1 cellular context compared by ENCODE assay signal in genomic region chr6:14709066-14709670, GRCh38.
TF ChIP-seq lines count a peak whose summit lies in the region.

No MANE protein-coding gene starts in this region.

TF ChIP-seq in K562, 482 proteins besides CTCF, POLR2A, EP300 and RAD21 (continued from another document and continues in another):
- TF ChIP-seq MBD1 (CRISPR knock-in tag; IDR thresholded peaks at IDR 0.05) (no peak), ZNF354B (CRISPR knock-in tag; IDR thresholded peaks at IDR 0.05) (no peak), MEIS2 (IDR thresholded peaks at IDR 0.05; ENCODE audit: partially characterized antibody) (no peak), TGIF2 (CRISPR knock-in tag; IDR thresholded peaks at IDR 0.05) (no peak), NR2C1 (IDR thresholded peaks at IDR 0.05) (no peak), NR2C1 (tag; IDR thresholded peaks at IDR 0.05) (no peak), L3MBTL2 (IDR thresholded peaks at IDR 0.05) (peak; percentile 53; the same call in 1 of the 2 replicates), BACH1 (tag; IDR thresholded peaks at IDR 0.05) (0 out of 2 replicates have a peak, but pooled peaks have one; percentile 12), TFE3 (CRISPR knock-in tag; IDR thresholded peaks at IDR 0.05) (no peak), RNF2 (IDR thresholded peaks at IDR 0.05) (no peak), REST (CRISPR knock-in tag; IDR thresholded peaks at IDR 0.05; ENCODE audit: low read depth) (no peak), NBN (IDR thresholded peaks at IDR 0.05; ENCODE audit: low read depth) (no peak), MCM7 (IDR thresholded peaks at IDR 0.05) (no peak), DPF2 (IDR thresholded peaks at IDR 0.05) (0 out of 2 replicates have a peak, but pooled peaks have one; percentile 63), THRA (IDR thresholded peaks at IDR 0.05) (no peak), WHSC1 (IDR thresholded peaks at IDR 0.05; ENCODE audit: low read length) (no peak), ATF3 (IDR thresholded peaks at IDR 0.05) (no peak), ATF3 (CRISPR knock-in tag; conservative IDR thresholded peaks at IDR 0.05) (no peak), JUN (IDR thresholded peaks at IDR 0.05; ENCODE audit: borderline replicate concordance, low read depth, low read length) (no peak), JUN (CRISPR knock-in tag; IDR thresholded peaks at IDR 0.05; ENCODE audit: borderline replicate concordance) (no peak), FOXK2 (conservative IDR thresholded peaks at IDR 0.05 in 1 of 2, IDR thresholded peaks at IDR 0.05 in 1 of 2; ENCODE audit: low read depth in 2 of 2) (no peak), EWSR1 (IDR thresholded peaks at IDR 0.05; ENCODE audit: borderline replicate concordance, low read depth, partially characterized antibody) (no peak), ZEB2 (IDR thresholded peaks at IDR 0.05) (no peak; the same call in 1 of the 2 replicates), ARID1B (IDR thresholded peaks at IDR 0.05) (peak; percentile 67), ZBTB12 (CRISPR knock-in tag; IDR thresholded peaks at IDR 0.05) (no peak), MTA2 (IDR thresholded peaks at IDR 0.05; ENCODE audit: low read depth) (no peak), FOXA3 (CRISPR knock-in tag; conservative IDR thresholded peaks at IDR 0.05 in 1 of 2, IDR thresholded peaks at IDR 0.05 in 1 of 2) (no peak), ZNF217 (CRISPR knock-in tag; IDR thresholded peaks at IDR 0.05) (no peak), ZNF324 (CRISPR knock-in tag; IDR thresholded peaks at IDR 0.05) (no peak), PTRF (tag; IDR thresholded peaks at IDR 0.05) (peak; percentile 16; the same call in 1 of the 2 replicates), ZNF696 (CRISPR knock-in tag; conservative IDR thresholded peaks at IDR 0.05) (no peak), TFAM (CRISPR knock-in tag; conservative IDR thresholded peaks at IDR 0.05) (no peak), HCFC1 (IDR thresholded peaks at IDR 0.05; ENCODE audit: low read depth, low read length) (no peak), ZBTB5 (IDR thresholded peaks at IDR 0.05) (no peak), SIX5 (IDR thresholded peaks at IDR 0.05; ENCODE audit: borderline replicate concordance in 1 of 2, insufficient read depth in 1 of 2, low read depth in 1 of 2, low read length in 2 of 2) (no peak), LCOR (CRISPR knock-in tag; IDR thresholded peaks at IDR 0.05) (no peak), EHMT2 (IDR thresholded peaks at IDR 0.05) (no peak), ZNF408 (CRISPR knock-in tag; IDR thresholded peaks at IDR 0.05; ENCODE audit: low read depth) (no peak), GATAD2A (IDR thresholded peaks at IDR 0.05) (no peak), TCFL5 (CRISPR knock-in tag; conservative IDR thresholded peaks at IDR 0.05) (no peak), ZNF766 (CRISPR knock-in tag; conservative IDR thresholded peaks at IDR 0.05) (peak; percentile 58; the same call in 1 of the 2 replicates), SAFB2 (IDR thresholded peaks at IDR 0.05; ENCODE audit: borderline replicate concordance, low read depth, low read length, severe bottlenecking) (no peak), U2AF2 (optimal IDR thresholded peaks at IDR 0.05; ENCODE audit: low read depth, low read length) (no peak), CC2D1A (IDR thresholded peaks at IDR 0.05) (no peak), ZNF740 (CRISPR knock-in tag; IDR thresholded peaks at IDR 0.05) (no peak), ZNF740 (tag; IDR thresholded peaks at IDR 0.05) (0 out of 4 replicates have a peak, but pooled peaks of 1 of the 2 experiments have one; percentile 20), PCBP1 (IDR thresholded peaks at IDR 0.05; ENCODE audit: low read depth, low read length, poor library complexity, severe bottlenecking) (no peak), NELFE (IDR thresholded peaks at IDR 0.05; ENCODE audit: insufficient read depth, insufficient read length) (no peak), SMC3 (conservative IDR thresholded peaks at IDR 0.05; ENCODE audit: insufficient read depth, low read depth, low read length) (no peak), CREB5 (CRISPR knock-in tag; IDR thresholded peaks at IDR 0.05) (no peak), ILK (tag; IDR thresholded peaks at IDR 0.05; ENCODE audit: borderline replicate concordance, low read depth) (no peak), HMGN3 (IDR thresholded peaks at IDR 0.05; ENCODE audit: borderline replicate concordance, extremely low read depth, insufficient read length, low read depth, low read length) (no peak), ETV1 (tag; conservative IDR thresholded peaks at IDR 0.05; ENCODE audit: low read depth) (no peak), ERF (CRISPR knock-in tag; IDR thresholded peaks at IDR 0.05) (no peak)
